In the genomic region with DNA sequence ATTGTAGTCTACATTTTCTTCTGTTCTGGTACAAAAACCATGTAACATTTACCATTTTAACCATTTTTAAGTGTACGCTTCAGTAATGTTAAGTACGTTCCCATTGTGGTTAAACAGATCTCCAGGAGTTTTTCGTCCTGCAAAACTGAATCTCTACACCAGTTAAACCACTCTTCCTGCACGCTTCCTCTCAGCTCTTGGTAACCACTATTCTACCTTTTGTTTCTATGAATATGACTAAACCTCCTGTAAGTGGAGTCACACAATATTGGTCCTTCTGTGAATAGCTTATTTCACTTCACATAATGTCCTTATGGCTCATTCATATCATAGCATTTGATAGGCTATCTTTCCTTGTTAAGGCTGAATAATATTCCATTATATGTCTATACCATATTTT, we compare ENCODE assay signal across 28 cellular contexts. TPM values are rescaled to one million over a fixed set of nuclear protein-coding genes. Genes with fewer than 3 reads are reported as not detected.
"Had no signal": no experiment of that assay in that cellular context is flagged by ENCODE, and none has a peak within 500 bp of the region (broad histone marks: within the 10 kb centered on the region; RNA-seq: fewer than 3 reads in every experiment).

No MANE protein-coding gene starts in this region.

- H3K4me3 ChIP-seq: hepatocyte, left ventricle myocardium inferior, lung, ovary, right atrium auricular region, right lobe of liver, smooth muscle cell, stomach, testis, thyroid gland, transverse colon, upper lobe of left lung, vagina had no signal

- DNase-seq: islet precursor cell; left ventricle myocardium inferior; mesendoderm; naive thymus-derived CD4-positive, alpha-beta T cell; ovary; right lobe of liver; stimulated activated CD4-positive, alpha-beta T cell treated with anti-CD3 and anti-CD28 coated beads, Interleukin-1b, Interleukin-23, amount 100 ng/mL, for 48 hours; stimulated activated CD4-positive, alpha-beta T cell treated with anti-CD3 and anti-CD28 coated beads, Interleukin-4, amount 100 ng/mL, for 1 hour; stimulated activated naive CD4-positive, alpha-beta T cell; stomach; testis; thyroid gland; transverse colon; upper lobe of left lung had no signal

- H3K9me3 ChIP-seq: ovary, right atrium auricular region, right lobe of liver, stomach, testis, thyroid gland, transverse colon, upper lobe of left lung, vagina had no signal

- H3K27me3 Mint-ChIP-seq: naive thymus-derived CD4-positive, alpha-beta T cell; progenitor cell of endocrine pancreas had no signal

- H3K27me3 ChIP-seq: hepatocyte, ovary, right atrium auricular region, right lobe of liver, stomach, testis, thyroid gland, transverse colon, upper lobe of left lung, vagina had no signal

- H3K36me3 ChIP-seq: ovary, right atrium auricular region, right lobe of liver, transverse colon, vagina had no signal

- H3K4me1 ChIP-seq: right atrium auricular region, right lobe of liver, thyroid gland, transverse colon, vagina had no signal

- H3K4me3 Mint-ChIP-seq: mesothelial cell of epicardium; naive thymus-derived CD4-positive, alpha-beta T cell had no signal

- H3K27ac Mint-ChIP-seq: mesothelial cell of epicardium; naive thymus-derived CD4-positive, alpha-beta T cell; progenitor cell of endocrine pancreas had no signal

- ATAC-seq: naive thymus-derived CD4-positive, alpha-beta T cell; right lobe of liver had no signal

RNA-seq across cellular contexts. Expression of a gene that starts 22.3 kb away (rescaled TPM):
- polyA plus RNA-seq: neural cell had no signal

RNA-seq across cellular contexts. Expression of a gene that starts 40.6 kb away (rescaled TPM):
- total RNA-seq: hepatocyte; kidney epithelial cell; left ventricle myocardium inferior; mesothelial cell of epicardium; naive thymus-derived CD4-positive, alpha-beta T cell; omental fat pad; ovary; progenitor cell of endocrine pancreas; pulmonary artery endothelial cell; renal cortical epithelial cell; right atrium auricular region; right lobe of liver; skeletal muscle tissue; smooth muscle cell; stomach; thyroid gland; transverse colon; upper lobe of left lung; urinary bladder; vagina had no signal
- polyA plus RNA-seq: hepatocyte; naive thymus-derived CD4-positive, alpha-beta T cell; neural cell; smooth muscle cell; stomach; urinary bladder had no signal
